ENCODE assay signal across 1 cellular context in genomic region chr19:42069619-42070293, GRCh38.
A peak's percentile ranks its signal among the peaks of the same experiment; 100 is the strongest.
TF ChIP-seq lines count a peak whose summit lies in the region.

Gene GRIK5 (minus strand): TSS chr19:42070206. CDS start chr19:42065770, 4,436 bp downstream.

TF ChIP-seq in WTC11, 78 proteins besides CTCF, POLR2A, EP300 and RAD21 (continued from another document):
- TF ChIP-seq ZNF281 (CRISPR knock-in tag; IDR thresholded peaks at IDR 0.05): no peak
- TF ChIP-seq E2F1 (CRISPR knock-in tag; IDR thresholded peaks at IDR 0.05): no peak
- no peak for TF ChIP-seq ESRRA (CRISPR knock-in tag; IDR thresholded peaks at IDR 0.05; ENCODE audit: borderline replicate concordance)
- peak; percentile 96 for TF ChIP-seq ZNF263 (CRISPR knock-in tag; IDR thresholded peaks at IDR 0.05; ENCODE audit: low read depth)
- TF ChIP-seq FOXK1 (CRISPR knock-in tag; IDR thresholded peaks at IDR 0.05): 0 out of 2 replicates have a peak, but pooled peaks have one; percentile 23
- TF ChIP-seq FOXP1 (CRISPR knock-in tag; IDR thresholded peaks at IDR 0.05; ENCODE audit: borderline replicate concordance): 0 out of 2 replicates have a peak, but pooled peaks have one; percentile 11
- no peak for TF ChIP-seq ZNF396 (CRISPR knock-in tag; IDR thresholded peaks at IDR 0.05; ENCODE audit: borderline replicate concordance)
- TF ChIP-seq PRDM15 (CRISPR knock-in tag; IDR thresholded peaks at IDR 0.05): peak; percentile 67
TF ChIP-seq in WTC11: peak in this region for 5.
